Comparison of ENCODE assay signal across 1 cellular context in the genomic region with DNA sequence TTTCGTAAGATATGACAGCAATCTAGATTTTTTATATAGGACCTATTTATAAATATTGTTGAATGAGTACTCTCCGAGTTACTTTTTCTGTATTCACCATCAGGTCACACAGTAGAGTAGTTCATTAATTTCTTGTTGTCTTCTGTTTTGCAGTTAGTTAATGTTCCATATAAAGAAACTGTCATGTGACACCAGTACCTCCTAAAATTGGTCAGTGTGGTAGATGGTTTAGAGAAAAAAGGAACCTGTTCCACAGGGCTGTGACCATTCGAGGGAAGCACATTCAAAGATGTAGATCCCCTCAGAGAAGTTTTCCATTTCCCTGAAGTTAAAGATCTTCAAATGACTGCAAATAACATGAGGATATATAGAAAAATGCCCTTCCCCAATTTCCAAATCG.
TF ChIP-seq lines count a peak whose summit lies in the region.

No MANE protein-coding gene starts in this region.

TF ChIP-seq in HepG2, 621 proteins besides CTCF, POLR2A, EP300 and RAD21 (continued from another document):
- TF ChIP-seq, protein P1, sequence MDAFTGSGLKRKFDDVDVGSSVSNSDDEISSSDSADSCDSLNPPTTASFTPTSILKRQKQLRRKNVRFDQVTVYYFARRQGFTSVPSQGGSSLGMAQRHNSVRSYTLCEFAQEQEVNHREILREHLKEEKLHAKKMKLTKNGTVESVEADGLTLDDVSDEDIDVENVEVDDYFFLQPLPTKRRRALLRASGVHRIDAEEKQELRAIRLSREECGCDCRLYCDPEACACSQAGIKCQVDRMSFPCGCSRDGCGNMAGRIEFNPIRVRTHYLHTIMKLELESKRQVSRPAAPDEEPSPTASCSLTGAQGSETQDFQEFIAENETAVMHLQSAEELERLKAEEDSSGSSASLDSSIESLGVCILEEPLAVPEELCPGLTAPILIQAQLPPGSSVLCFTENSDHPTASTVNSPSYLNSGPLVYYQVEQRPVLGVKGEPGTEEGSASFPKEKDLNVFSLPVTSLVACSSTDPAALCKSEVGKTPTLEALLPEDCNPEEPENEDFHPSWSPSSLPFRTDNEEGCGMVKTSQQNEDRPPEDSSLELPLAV (CRISPR knock-in tag; conservative IDR thresholded peaks at IDR 0.05; ENCODE audit: low read depth), result no peak
- TF ChIP-seq NR2C2 (CRISPR knock-in tag; IDR thresholded peaks at IDR 0.05; ENCODE audit: borderline replicate concordance), result no peak
- TF ChIP-seq, protein P2, sequence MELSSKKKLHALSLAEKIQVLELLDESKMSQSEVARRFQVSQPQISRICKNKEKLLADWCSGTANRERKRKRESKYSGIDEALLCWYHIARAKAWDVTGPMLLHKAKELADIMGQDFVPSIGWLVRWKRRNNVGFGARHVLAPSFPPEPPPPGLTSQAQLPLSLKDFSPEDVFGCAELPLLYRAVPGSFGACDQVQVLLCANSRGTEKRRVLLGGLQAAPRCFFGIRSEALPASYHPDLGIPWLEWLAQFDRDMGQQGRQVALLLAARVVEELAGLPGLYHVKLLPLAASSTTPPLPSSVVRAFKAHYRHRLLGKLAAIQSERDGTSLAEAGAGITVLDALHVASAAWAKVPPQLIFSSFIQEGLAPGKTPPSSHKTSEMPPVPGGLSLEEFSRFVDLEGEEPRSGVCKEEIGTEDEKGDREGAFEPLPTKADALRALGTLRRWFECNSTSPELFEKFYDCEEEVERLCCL (CRISPR knock-in tag; IDR thresholded peaks at IDR 0.05; ENCODE audit: borderline replicate concordance), result no peak
- TF ChIP-seq, protein P3, sequence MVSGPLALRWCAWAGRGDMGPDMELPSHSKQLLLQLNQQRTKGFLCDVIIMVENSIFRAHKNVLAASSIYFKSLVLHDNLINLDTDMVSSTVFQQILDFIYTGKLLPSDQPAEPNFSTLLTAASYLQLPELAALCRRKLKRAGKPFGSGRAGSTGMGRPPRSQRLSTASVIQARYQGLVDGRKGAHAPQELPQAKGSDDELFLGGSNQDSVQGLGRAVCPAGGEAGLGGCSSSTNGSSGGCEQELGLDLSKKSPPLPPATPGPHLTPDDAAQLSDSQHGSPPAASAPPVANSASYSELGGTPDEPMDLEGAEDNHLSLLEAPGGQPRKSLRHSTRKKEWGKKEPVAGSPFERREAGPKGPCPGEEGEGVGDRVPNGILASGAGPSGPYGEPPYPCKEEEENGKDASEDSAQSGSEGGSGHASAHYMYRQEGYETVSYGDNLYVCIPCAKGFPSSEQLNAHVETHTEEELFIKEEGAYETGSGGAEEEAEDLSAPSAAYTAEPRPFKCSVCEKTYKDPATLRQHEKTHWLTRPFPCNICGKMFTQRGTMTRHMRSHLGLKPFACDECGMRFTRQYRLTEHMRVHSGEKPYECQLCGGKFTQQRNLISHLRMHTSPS (CRISPR knock-in tag; IDR thresholded peaks at IDR 0.05; ENCODE audit: low read depth), result no peak
- TF ChIP-seq HNRNPH1 (optimal IDR thresholded peaks at IDR 0.05; ENCODE audit: low read depth, low read length), result no peak
- TF ChIP-seq NCOA5 (CRISPR knock-in tag; IDR thresholded peaks at IDR 0.05), result no peak
- no peak for TF ChIP-seq ZNF292 (CRISPR knock-in tag; IDR thresholded peaks at IDR 0.05; ENCODE audit: borderline replicate concordance, low read depth)
- TF ChIP-seq NFYB (CRISPR knock-in tag; IDR thresholded peaks at IDR 0.05), result no peak
- TF ChIP-seq, protein P4, sequence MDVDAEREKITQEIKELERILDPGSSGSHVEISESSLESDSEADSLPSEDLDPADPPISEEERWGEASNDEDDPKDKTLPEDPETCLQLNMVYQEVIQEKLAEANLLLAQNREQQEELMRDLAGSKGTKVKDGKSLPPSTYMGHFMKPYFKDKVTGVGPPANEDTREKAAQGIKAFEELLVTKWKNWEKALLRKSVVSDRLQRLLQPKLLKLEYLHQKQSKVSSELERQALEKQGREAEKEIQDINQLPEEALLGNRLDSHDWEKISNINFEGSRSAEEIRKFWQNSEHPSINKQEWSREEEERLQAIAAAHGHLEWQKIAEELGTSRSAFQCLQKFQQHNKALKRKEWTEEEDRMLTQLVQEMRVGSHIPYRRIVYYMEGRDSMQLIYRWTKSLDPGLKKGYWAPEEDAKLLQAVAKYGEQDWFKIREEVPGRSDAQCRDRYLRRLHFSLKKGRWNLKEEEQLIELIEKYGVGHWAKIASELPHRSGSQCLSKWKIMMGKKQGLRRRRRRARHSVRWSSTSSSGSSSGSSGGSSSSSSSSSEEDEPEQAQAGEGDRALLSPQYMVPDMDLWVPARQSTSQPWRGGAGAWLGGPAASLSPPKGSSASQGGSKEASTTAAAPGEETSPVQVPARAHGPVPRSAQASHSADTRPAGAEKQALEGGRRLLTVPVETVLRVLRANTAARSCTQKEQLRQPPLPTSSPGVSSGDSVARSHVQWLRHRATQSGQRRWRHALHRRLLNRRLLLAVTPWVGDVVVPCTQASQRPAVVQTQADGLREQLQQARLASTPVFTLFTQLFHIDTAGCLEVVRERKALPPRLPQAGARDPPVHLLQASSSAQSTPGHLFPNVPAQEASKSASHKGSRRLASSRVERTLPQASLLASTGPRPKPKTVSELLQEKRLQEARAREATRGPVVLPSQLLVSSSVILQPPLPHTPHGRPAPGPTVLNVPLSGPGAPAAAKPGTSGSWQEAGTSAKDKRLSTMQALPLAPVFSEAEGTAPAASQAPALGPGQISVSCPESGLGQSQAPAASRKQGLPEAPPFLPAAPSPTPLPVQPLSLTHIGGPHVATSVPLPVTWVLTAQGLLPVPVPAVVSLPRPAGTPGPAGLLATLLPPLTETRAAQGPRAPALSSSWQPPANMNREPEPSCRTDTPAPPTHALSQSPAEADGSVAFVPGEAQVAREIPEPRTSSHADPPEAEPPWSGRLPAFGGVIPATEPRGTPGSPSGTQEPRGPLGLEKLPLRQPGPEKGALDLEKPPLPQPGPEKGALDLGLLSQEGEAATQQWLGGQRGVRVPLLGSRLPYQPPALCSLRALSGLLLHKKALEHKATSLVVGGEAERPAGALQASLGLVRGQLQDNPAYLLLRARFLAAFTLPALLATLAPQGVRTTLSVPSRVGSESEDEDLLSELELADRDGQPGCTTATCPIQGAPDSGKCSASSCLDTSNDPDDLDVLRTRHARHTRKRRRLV (CRISPR knock-in tag; IDR thresholded peaks at IDR 0.05), result no peak
- TF ChIP-seq ZNF10 (CRISPR knock-in tag; IDR thresholded peaks at IDR 0.05; ENCODE audit: borderline replicate concordance, low read depth), result no peak
- TF ChIP-seq, protein P5, sequence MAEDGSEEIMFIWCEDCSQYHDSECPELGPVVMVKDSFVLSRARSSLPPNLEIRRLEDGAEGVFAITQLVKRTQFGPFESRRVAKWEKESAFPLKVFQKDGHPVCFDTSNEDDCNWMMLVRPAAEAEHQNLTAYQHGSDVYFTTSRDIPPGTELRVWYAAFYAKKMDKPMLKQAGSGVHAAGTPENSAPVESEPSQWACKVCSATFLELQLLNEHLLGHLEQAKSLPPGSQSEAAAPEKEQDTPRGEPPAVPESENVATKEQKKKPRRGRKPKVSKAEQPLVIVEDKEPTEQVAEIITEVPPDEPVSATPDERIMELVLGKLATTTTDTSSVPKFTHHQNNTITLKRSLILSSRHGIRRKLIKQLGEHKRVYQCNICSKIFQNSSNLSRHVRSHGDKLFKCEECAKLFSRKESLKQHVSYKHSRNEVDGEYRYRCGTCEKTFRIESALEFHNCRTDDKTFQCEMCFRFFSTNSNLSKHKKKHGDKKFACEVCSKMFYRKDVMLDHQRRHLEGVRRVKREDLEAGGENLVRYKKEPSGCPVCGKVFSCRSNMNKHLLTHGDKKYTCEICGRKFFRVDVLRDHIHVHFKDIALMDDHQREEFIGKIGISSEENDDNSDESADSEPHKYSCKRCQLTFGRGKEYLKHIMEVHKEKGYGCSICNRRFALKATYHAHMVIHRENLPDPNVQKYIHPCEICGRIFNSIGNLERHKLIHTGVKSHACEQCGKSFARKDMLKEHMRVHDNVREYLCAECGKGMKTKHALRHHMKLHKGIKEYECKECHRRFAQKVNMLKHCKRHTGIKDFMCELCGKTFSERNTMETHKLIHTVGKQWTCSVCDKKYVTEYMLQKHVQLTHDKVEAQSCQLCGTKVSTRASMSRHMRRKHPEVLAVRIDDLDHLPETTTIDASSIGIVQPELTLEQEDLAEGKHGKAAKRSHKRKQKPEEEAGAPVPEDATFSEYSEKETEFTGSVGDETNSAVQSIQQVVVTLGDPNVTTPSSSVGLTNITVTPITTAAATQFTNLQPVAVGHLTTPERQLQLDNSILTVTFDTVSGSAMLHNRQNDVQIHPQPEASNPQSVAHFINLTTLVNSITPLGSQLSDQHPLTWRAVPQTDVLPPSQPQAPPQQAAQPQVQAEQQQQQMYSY (CRISPR knock-in tag; IDR thresholded peaks at IDR 0.05), result no peak
TF ChIP-seq in HepG2: peak in this region for 0.
